ENCODE assay signal across 13 cellular contexts in the genomic region with DNA sequence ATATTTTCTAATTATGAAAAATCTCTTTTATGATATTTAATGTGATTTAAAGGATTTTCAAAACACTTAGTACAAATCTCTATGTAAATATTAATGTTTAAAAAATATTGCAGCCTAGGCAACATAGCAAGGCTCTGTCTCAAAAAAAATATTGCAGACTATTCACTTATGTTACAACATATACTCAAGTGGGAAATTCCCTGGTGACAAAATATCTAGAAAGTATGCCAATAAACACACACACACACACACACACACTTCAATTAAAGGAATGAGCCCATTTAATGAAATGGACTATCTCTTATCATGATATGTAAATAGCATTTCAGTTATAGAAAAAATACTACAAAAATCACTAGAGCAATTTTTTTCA.
A peak's percentile ranks its signal among the peaks of the same experiment; 100 is the strongest.
DNase-seq lines count a peak whose midpoint lies in the region; ATAC-seq, FAIRE-seq and TF ChIP-seq lines count a peak whose summit lies in the region.
"Had no signal": no experiment of that assay in that cellular context is flagged by ENCODE, and none has a peak within 500 bp of the region (broad histone marks: within the 10 kb centered on the region; RNA-seq: fewer than 3 reads in every experiment).

No MANE protein-coding gene starts in this region.

- no peaks in the 10 kb centered on the region for H3K27me3 ChIP-seq in BLaER1
- H3K27me3 ChIP-seq in bronchial epithelial cell (ENCODE audit: control insufficient read depth, insufficient read depth, low read length): no peaks in the 10 kb centered on the region
- H3K27me3 ChIP-seq in lower lobe of right lung (ENCODE audit: low read depth): no peaks in the 10 kb centered on the region
- H3K27me3 ChIP-seq in heart left ventricle: no peaks in the 10 kb centered on the region
- H3K27me3 ChIP-seq: body of pancreas had no signal

- H3K9ac ChIP-seq in BLaER1: no peak overlapping the region

- POLR2A ChIA-PET in HEK293 (lab: Yijun Ruan, JAX): interaction anchor here (0.7 to 1.3 kb wide), 2 partner anchors 32 to 228 kb away, joined by 3 read pairs; no protein-coding TSS in a partner anchor

- FAIRE-seq in bronchial epithelial cell (lab: Jason Lieb, UNC): no peak
- FAIRE-seq: K562 had no signal

- TF ChIP-seq CTCF in HEK293 (tag by site-specific recombination; IDR thresholded peaks at IDR 0.05) (no peak), bronchial epithelial cell (IDR thresholded peaks at IDR 0.05; ENCODE audit: insufficient read depth, low read length, severe bottlenecking) (no peak), lower lobe of right lung (IDR thresholded peaks at IDR 0.05) (no peak), heart left ventricle (IDR thresholded peaks at IDR 0.05) (no peak)

- DNase-seq in bronchial epithelial cell (ENCODE audit: low read depth) (peak; percentile 81), lower lobe of right lung (no peak), heart left ventricle (no peak), epidermal melanocyte (ENCODE audit: insufficient read length, low spot score) (no peak)
- DNase-seq: activated CD8-positive, alpha-beta memory T cell treated with anti-CD3 and anti-CD28 coated beads, Interleukin-2, amount 10 ng/mL, durations not matched to agents 7 days and 5 days; body of pancreas; DMS79; NCI-H526 treated with DMSO at 0.1 percent for 48 hours had no signal

- peak; percentile 31 to 61 for ATAC-seq in lower lobe of right lung
- ATAC-seq in GM19452 (IDR thresholded peaks at IDR 0.05; ENCODE audit: unreplicated experiment): no peak
- no peak for ATAC-seq in heart left ventricle
- ATAC-seq in GM19328 (IDR thresholded peaks at IDR 0.05; ENCODE audit: unreplicated experiment): no peak
- ATAC-seq: K562 had no signal

- no peaks in the 10 kb centered on the region for H4K20me1 ChIP-seq in BLaER1

- intact Hi-C loops in lower lobe of right lung (cut with DNase I): no loop called here
- intact Hi-C loops in heart left ventricle (cut with DNase I): no loop called here

- no peak overlapping the region for H3K27ac ChIP-seq in BLaER1
- H3K27ac ChIP-seq in HEK293 (ENCODE audit: extremely low read depth, low read depth, low read length): no peak overlapping the region
- peak overlapping the region; percentile 71 for H3K27ac ChIP-seq in lower lobe of right lung
- H3K27ac ChIP-seq in heart left ventricle: peak overlapping the region in 2 of 12 donors; percentile 5 to 86

- H3K4me1 ChIP-seq in BLaER1 (peaks cover 51% of the 10 kb centered on the region), HEK293 (ENCODE audit: control insufficient read depth, insufficient read depth, low read length) (peaks cover 2% of the 10 kb centered on the region; the same call in 1 of the 2 replicates), lower lobe of right lung (peaks cover 52% of the 10 kb centered on the region), heart left ventricle (peaks cover 0 to 67% (median 25%) of the 10 kb centered on the region in 12 donors)

- TF ChIP-seq POLR2A in heart left ventricle (IDR thresholded peaks at IDR 0.05): no peak

- no peak overlapping the region for H3K4me3 ChIP-seq in BLaER1
- no peak overlapping the region for H3K4me3 ChIP-seq in HEK293 (ENCODE audit: low read depth, low read length)
- no peak overlapping the region for H3K4me3 ChIP-seq in bronchial epithelial cell (ENCODE audit: low read depth, low read length)
- no peak overlapping the region for H3K4me3 ChIP-seq in lower lobe of right lung
- H3K4me3 ChIP-seq in heart left ventricle: no peak overlapping the region
- H3K4me3 ChIP-seq: body of pancreas, K562 had no signal

- no peaks in the 10 kb centered on the region for H3K9me3 ChIP-seq in BLaER1
- no peaks in the 10 kb centered on the region for H3K9me3 ChIP-seq in HEK293 (ENCODE audit: control insufficient read depth, insufficient read depth, low read depth, low read length)
- H3K9me3 ChIP-seq in lower lobe of right lung: no peaks in the 10 kb centered on the region
- H3K9me3 ChIP-seq in heart left ventricle: no peaks in the 10 kb centered on the region
- H3K9me3 ChIP-seq: body of pancreas had no signal

- H3K36me3 ChIP-seq in BLaER1: no peaks in the 10 kb centered on the region
- no peaks in the 10 kb centered on the region for H3K36me3 ChIP-seq in HEK293 (ENCODE audit: control insufficient read depth in 2 of 2, insufficient read depth in 1 of 2, low read length in 2 of 2)
- H3K36me3 ChIP-seq in bronchial epithelial cell (ENCODE audit: control insufficient read depth, insufficient read depth, low read length): peaks cover 2% of the 10 kb centered on the region
- no peaks in the 10 kb centered on the region for H3K36me3 ChIP-seq in lower lobe of right lung
- no peaks in the 10 kb centered on the region for H3K36me3 ChIP-seq in heart left ventricle

- H3K4me2 ChIP-seq in BLaER1: peak overlapping the region; percentile 81

- CTCF ChIA-PET in HEK293 (lab: Yijun Ruan, JAX): interaction anchor here (1.2 to 2.7 kb wide), 3 partner anchors 10 to 229 kb away, joined by 3 to 11 read pairs (median 7); no protein-coding TSS in a partner anchor

TF ChIP-seq in HEK293, 187 proteins besides CTCF, POLR2A, EP300 and RAD21:
- TF ChIP-seq, protein P1, sequence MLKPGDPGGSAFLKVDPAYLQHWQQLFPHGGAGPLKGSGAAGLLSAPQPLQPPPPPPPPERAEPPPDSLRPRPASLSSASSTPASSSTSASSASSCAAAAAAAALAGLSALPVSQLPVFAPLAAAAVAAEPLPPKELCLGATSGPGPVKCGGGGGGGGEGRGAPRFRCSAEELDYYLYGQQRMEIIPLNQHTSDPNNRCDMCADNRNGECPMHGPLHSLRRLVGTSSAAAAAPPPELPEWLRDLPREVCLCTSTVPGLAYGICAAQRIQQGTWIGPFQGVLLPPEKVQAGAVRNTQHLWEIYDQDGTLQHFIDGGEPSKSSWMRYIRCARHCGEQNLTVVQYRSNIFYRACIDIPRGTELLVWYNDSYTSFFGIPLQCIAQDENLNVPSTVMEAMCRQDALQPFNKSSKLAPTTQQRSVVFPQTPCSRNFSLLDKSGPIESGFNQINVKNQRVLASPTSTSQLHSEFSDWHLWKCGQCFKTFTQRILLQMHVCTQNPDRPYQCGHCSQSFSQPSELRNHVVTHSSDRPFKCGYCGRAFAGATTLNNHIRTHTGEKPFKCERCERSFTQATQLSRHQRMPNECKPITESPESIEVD (tag by site-specific recombination; IDR thresholded peaks at IDR 0.05): peak; percentile 46
- TF ChIP-seq ZFP69B (tag by site-specific recombination; IDR thresholded peaks at IDR 0.05) (peak; percentile 17; the same call in 1 of the 2 replicates), ZNF624 (tag by site-specific recombination; IDR thresholded peaks at IDR 0.05) (no peak)
- TF ChIP-seq, protein P2, sequence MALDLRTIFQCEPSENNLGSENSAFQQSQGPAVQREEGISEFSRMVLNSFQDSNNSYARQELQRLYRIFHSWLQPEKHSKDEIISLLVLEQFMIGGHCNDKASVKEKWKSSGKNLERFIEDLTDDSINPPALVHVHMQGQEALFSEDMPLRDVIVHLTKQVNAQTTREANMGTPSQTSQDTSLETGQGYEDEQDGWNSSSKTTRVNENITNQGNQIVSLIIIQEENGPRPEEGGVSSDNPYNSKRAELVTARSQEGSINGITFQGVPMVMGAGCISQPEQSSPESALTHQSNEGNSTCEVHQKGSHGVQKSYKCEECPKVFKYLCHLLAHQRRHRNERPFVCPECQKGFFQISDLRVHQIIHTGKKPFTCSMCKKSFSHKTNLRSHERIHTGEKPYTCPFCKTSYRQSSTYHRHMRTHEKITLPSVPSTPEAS (tag by site-specific recombination; IDR thresholded peaks at IDR 0.05): peak; percentile 63
- TF ChIP-seq, protein P3, sequence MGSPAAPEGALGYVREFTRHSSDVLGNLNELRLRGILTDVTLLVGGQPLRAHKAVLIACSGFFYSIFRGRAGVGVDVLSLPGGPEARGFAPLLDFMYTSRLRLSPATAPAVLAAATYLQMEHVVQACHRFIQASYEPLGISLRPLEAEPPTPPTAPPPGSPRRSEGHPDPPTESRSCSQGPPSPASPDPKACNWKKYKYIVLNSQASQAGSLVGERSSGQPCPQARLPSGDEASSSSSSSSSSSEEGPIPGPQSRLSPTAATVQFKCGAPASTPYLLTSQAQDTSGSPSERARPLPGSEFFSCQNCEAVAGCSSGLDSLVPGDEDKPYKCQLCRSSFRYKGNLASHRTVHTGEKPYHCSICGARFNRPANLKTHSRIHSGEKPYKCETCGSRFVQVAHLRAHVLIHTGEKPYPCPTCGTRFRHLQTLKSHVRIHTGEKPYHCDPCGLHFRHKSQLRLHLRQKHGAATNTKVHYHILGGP (tag by site-specific recombination; IDR thresholded peaks at IDR 0.05): peak; percentile 85

Comparison
In these comparisons a context has a peak if more than half of its experiments do, and no peak if none do; other contexts are left out.
1. ATAC-seq: peak in lower lobe of right lung (2 of 2); none in GM19452 (single experiment), heart left ventricle (0 of 4) and GM19328 (single experiment).